In genomic region chr12:122991623-122992275, GRCh38 we compare ENCODE assay signal across 17 cellular contexts.
"Had no signal": no experiment of that assay in that cellular context is flagged by ENCODE, and none has a peak within 500 bp of the region (broad histone marks: within the 10 kb centered on the region; RNA-seq: fewer than 3 reads in every experiment).

No MANE protein-coding gene starts in this region.

- H3K27me3 ChIP-seq: sigmoid colon, suprapubic skin, thyroid gland had no signal

- H3K36me3 ChIP-seq: thyroid gland had no signal

- H3K27ac ChIP-seq: sigmoid colon, skin epidermis, suprapubic skin, thyroid gland had no signal

- H3K4me3 ChIP-seq: sigmoid colon, skin epidermis, suprapubic skin, thyroid gland had no signal

- H3K9me3 ChIP-seq: sigmoid colon, suprapubic skin, thyroid gland had no signal

- H3K4me1 ChIP-seq: suprapubic skin had no signal

- DNase-seq: effector memory CD4-positive, alpha-beta T cell; immature natural killer cell; left cardiac atrium; mammary epithelial cell; naive thymus-derived CD4-positive, alpha-beta T cell; sigmoid colon; stimulated activated CD4-positive, alpha-beta T cell treated with anti-CD3 and anti-CD28 coated beads, Interleukin-12 subunit alpha, Interleukin-12 subunit beta, amount 100 ng/mL, for 4 hours; stimulated activated CD4-positive, alpha-beta T cell treated with anti-CD3 and anti-CD28 coated beads, Interleukin-2, amount 100 ng/mL, for 48 hours; stimulated activated naive CD8-positive, alpha-beta T cell treated with anti-CD3 and anti-CD28 coated beads, Interleukin-15, Interleukin-2, amounts not matched to agents 100 U/mL and 50 U/mL, for 24 hours had no signal

- FAIRE-seq: endometrium, frontal cortex, keratinocyte, urothelium cell line had no signal

- ATAC-seq: esophagus mucosa; left cardiac atrium; naive thymus-derived CD4-positive, alpha-beta T cell; stimulated activated naive CD8-positive, alpha-beta T cell treated with anti-CD3 and anti-CD28 coated beads, Interleukin-15, Interleukin-2, amounts not matched to agents 100 U/mL and 50 U/mL, for 24 hours had no signal
